In genomic region chr5:137975208-137975607, GRCh38 we compare ENCODE assay signal across 1 cellular context.
TF ChIP-seq lines count a peak whose summit lies in the region.

No MANE protein-coding gene starts in this region.

TF ChIP-seq in GM12878, 131 proteins besides CTCF, POLR2A, EP300 and RAD21 (continued from another document):
- no peak for TF ChIP-seq USF1 (IDR thresholded peaks at IDR 0.05; ENCODE audit: borderline replicate concordance, extremely low read length, insufficient read depth, low read depth, low read length)
- no peak for TF ChIP-seq BCL11A (IDR thresholded peaks at IDR 0.05; ENCODE audit: low read depth, low read length)
- no peak for TF ChIP-seq NFIC (IDR thresholded peaks at IDR 0.05; ENCODE audit: low read depth, low read length)
- TF ChIP-seq KAT2A (conservative IDR thresholded peaks at IDR 0.05; ENCODE audit: control insufficient read depth, low read depth, low read length), result no peak
- no peak for TF ChIP-seq ZBED1 (IDR thresholded peaks at IDR 0.05; ENCODE audit: borderline replicate concordance)
- no peak for TF ChIP-seq HCFC1 (IDR thresholded peaks at IDR 0.05; ENCODE audit: low read length)
- no peak for TF ChIP-seq RBBP5 (conservative IDR thresholded peaks at IDR 0.05)
- TF ChIP-seq HSF1 (IDR thresholded peaks at IDR 0.05; ENCODE audit: low read depth, low read length), result no peak
- TF ChIP-seq ZNF687 (IDR thresholded peaks at IDR 0.05), result no peak
- TF ChIP-seq CHD4 (IDR thresholded peaks at IDR 0.05), result no peak
- TF ChIP-seq NFYA (IDR thresholded peaks at IDR 0.05; ENCODE audit: borderline replicate concordance, low read depth, low read length), result no peak
- no peak for TF ChIP-seq RELB (IDR thresholded peaks at IDR 0.05; ENCODE audit: low read depth)
- TF ChIP-seq TBL1XR1 (IDR thresholded peaks at IDR 0.05; ENCODE audit: low read depth, low read length), result no peak
- TF ChIP-seq STAT1 (conservative IDR thresholded peaks at IDR 0.05), result no peak
